Comparison of ENCODE assay signal across 1 cellular context in genomic region chr5:178234121-178234752, GRCh38.
TF ChIP-seq lines count a peak whose summit lies in the region.

No MANE protein-coding gene starts in this region.

TF ChIP-seq in HCT116, 20 proteins besides CTCF, POLR2A, EP300 and RAD21 (continued from another document):
- TF ChIP-seq MAX (IDR thresholded peaks at IDR 0.05) (no peak), POLR2AphosphoS5 (IDR thresholded peaks at IDR 0.05; ENCODE audit: low read depth, low read length) (no peak), SRF (IDR thresholded peaks at IDR 0.05; ENCODE audit: low read depth) (no peak), ZFX (IDR thresholded peaks at IDR 0.05) (no peak), TCF7L2 (IDR thresholded peaks at IDR 0.05; ENCODE audit: borderline replicate concordance, extremely low read depth, insufficient read depth, insufficient read length) (no peak), ZNF274 (IDR thresholded peaks at IDR 0.05; ENCODE audit: low read depth, low read length) (no peak), EZH2phosphoT487 (IDR thresholded peaks at IDR 0.05; ENCODE audit: borderline replicate concordance) (no peak), EZH2 (IDR thresholded peaks at IDR 0.05) (no peak), ELF1 (IDR thresholded peaks at IDR 0.05; ENCODE audit: borderline replicate concordance, low read depth) (no peak)
- TF ChIP-seq, protein P1, sequence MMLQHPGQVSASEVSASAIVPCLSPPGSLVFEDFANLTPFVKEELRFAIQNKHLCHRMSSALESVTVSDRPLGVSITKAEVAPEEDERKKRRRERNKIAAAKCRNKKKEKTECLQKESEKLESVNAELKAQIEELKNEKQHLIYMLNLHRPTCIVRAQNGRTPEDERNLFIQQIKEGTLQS (IDR thresholded peaks at IDR 0.05): no peak
